8 cellular contexts compared by ENCODE assay signal in genomic region chr10:92688573-92688926, GRCh38. TPM values are rescaled to one million over a fixed set of nuclear protein-coding genes. Genes with fewer than 3 reads are reported as not detected.
A peak's percentile ranks its signal among the peaks of the same experiment; 100 is the strongest.
DNase-seq lines count a peak whose midpoint lies in the region; ATAC-seq and TF ChIP-seq lines count a peak whose summit lies in the region.

No MANE protein-coding gene starts in this region.

- H3K27me3 ChIP-seq in BE2C (no peaks in the 10 kb centered on the region), Loucy (ENCODE audit: insufficient read depth, low read length, poor library complexity, severe bottlenecking) (peaks cover 18% of the 10 kb centered on the region), mammary epithelial cell (ENCODE audit: insufficient read depth, low read length) (peaks cover 7% of the 10 kb centered on the region), aorta (ENCODE audit: control insufficient read depth in 1 of 2, insufficient read depth in 2 of 2, low read length in 1 of 2) (no peaks in the 10 kb centered on the region)

- H3K4me1 Mint-ChIP-seq in nephron, result peaks cover 17% of the 10 kb centered on the region

- H3K4me3 ChIP-seq in BE2C (ENCODE audit: low read depth, low read length), result peak overlapping the region; percentile 67
- peak overlapping the region; percentile 85 for H3K4me3 ChIP-seq in Loucy (ENCODE audit: low read length, poor library complexity, severe bottlenecking)
- H3K4me3 ChIP-seq in mammary epithelial cell (replicated peaks in 1 of 3; ENCODE audit: insufficient read depth in 1 of 3, low read depth in 2 of 3, low read length in 3 of 3), result no peak overlapping the region
- H3K4me3 ChIP-seq in aorta (ENCODE audit: low read length in 2 of 2), result no peak overlapping the region

- H3K9me3 Mint-ChIP-seq in nephron, result peaks cover 27% of the 10 kb centered on the region

- H3K27ac Mint-ChIP-seq in nephron, result no peak overlapping the region

- peak overlapping the region; percentile 76 to 83 (median 79) for H3K4me3 Mint-ChIP-seq in nephron

- dilution Hi-C loops in mammary epithelial cell (cut with HindIII; ENCODE audit: low sequenced_read_pairs), result loop anchor here (5.0 kb wide), 1 partner anchor 81 kb away; no protein-coding TSS in a partner anchor

- H3K36me3 ChIP-seq in BE2C, result no peaks in the 10 kb centered on the region
- peaks cover 19% of the 10 kb centered on the region for H3K36me3 ChIP-seq in Loucy (ENCODE audit: insufficient read depth, low read length)
- no peaks in the 10 kb centered on the region for H3K36me3 ChIP-seq in mammary epithelial cell (ENCODE audit: insufficient read depth, low read length)
- H3K36me3 ChIP-seq in aorta (ENCODE audit: control insufficient read depth in 1 of 2, insufficient read depth in 2 of 2, low read length in 1 of 2), result no peaks in the 10 kb centered on the region

- no peaks in the 10 kb centered on the region for H3K9me2 ChIP-seq in Loucy (replicated peaks; ENCODE audit: low read depth, low read length)

- no peak for TF ChIP-seq CTCF in BE2C (IDR thresholded peaks at IDR 0.05; ENCODE audit: low read depth, low read length)
- TF ChIP-seq CTCF in Loucy (conservative IDR thresholded peaks at IDR 0.05; ENCODE audit: low read length), result no peak
- TF ChIP-seq CTCF in mammary epithelial cell (conservative IDR thresholded peaks at IDR 0.05 in 1 of 2, IDR thresholded peaks at IDR 0.05 in 1 of 2; ENCODE audit: extremely low read depth in 1 of 2, insufficient read depth in 1 of 2, low read depth in 1 of 2, low read length in 2 of 2), result no peak
- no peak for TF ChIP-seq CTCF in nephron (IDR thresholded peaks at IDR 0.05; ENCODE audit: unreplicated experiment in 3 of 3)

- H3K9me3 ChIP-seq in BE2C (no peaks in the 10 kb centered on the region), Loucy (ENCODE audit: insufficient read depth, low read depth, low read length) (no peaks in the 10 kb centered on the region), mammary epithelial cell (replicated peaks; ENCODE audit: insufficient read depth, low read length) (no peaks in the 10 kb centered on the region), aorta (ENCODE audit: control insufficient read depth, low read length) (no peaks in the 10 kb centered on the region)

- H3K79me2 ChIP-seq in Loucy (ENCODE audit: insufficient read depth, low read length) (peaks cover 48% of the 10 kb centered on the region), mammary epithelial cell (ENCODE audit: insufficient read depth, low read length) (no peaks in the 10 kb centered on the region)

- no peaks in the 10 kb centered on the region for H3K36me3 Mint-ChIP-seq in nephron (ENCODE audit: low read depth)

- peaks cover 93% of the 10 kb centered on the region for H3K27me3 Mint-ChIP-seq in nephron (ENCODE audit: low read depth)

- ATAC-seq in aorta (ENCODE audit: low FRiP score) (no peak), GM21447 (IDR thresholded peaks at IDR 0.05; ENCODE audit: unreplicated experiment) (no peak)

- no TSS peak for BruUV-seq in mammary epithelial cell (replicated peaks; lab: Mats Ljungman, UMichigan)

- peaks cover 28% of the 10 kb centered on the region for H4K20me1 ChIP-seq in Loucy (ENCODE audit: insufficient read depth, low read length, poor library complexity, severe bottlenecking)
- H4K20me1 ChIP-seq in mammary epithelial cell (ENCODE audit: insufficient read depth, low read length), result no peaks in the 10 kb centered on the region

- intact Hi-C loops in mammary epithelial cell (cut with micrococcal nuclease) (no loop called here), aorta (cut with DNase I) (no loop called here)

- DNase-seq in BE2C, result no peak
- DNase-seq in mammary epithelial cell, result no peak
- DNase-seq in aorta, result no peak
- DNase-seq in substantia nigra (lab: John Stamatoyannopoulos, UW), result no peak
- DNase-seq in NCI-H446 treated with DMSO at 0.1 percent for 48 hours (lab: John Stamatoyannopoulos, UW), result no peak

- no peaks in the 10 kb centered on the region for H3K4me1 ChIP-seq in BE2C
- peaks cover 25% of the 10 kb centered on the region for H3K4me1 ChIP-seq in Loucy (ENCODE audit: insufficient read depth, low read length, poor library complexity, severe bottlenecking)
- H3K4me1 ChIP-seq in mammary epithelial cell (ENCODE audit: insufficient read depth, low read length), result peaks cover 6% of the 10 kb centered on the region
- H3K4me1 ChIP-seq in aorta (ENCODE audit: control insufficient read depth in 1 of 2, insufficient read depth in 2 of 2, low read length in 2 of 2), result no peaks in the 10 kb centered on the region

- H3K4me2 ChIP-seq in Loucy (ENCODE audit: low read depth, low read length, poor library complexity, severe bottlenecking) (peak overlapping the region; percentile 83), mammary epithelial cell (ENCODE audit: insufficient read depth, low read depth, low read length) (no peak overlapping the region)

- H2AFZ ChIP-seq in Loucy (ENCODE audit: low read length), result peak overlapping the region; percentile 76; the same call in 1 of the 2 replicates
- peak overlapping the region; percentile 93 for H2AFZ ChIP-seq in mammary epithelial cell (ENCODE audit: low read depth, low read length)

- in situ Hi-C loops in mammary epithelial cell (cut with MboI; ENCODE audit: low sequenced_read_pairs in 2 of 2), result no loop called here

- H3F3A ChIP-seq in Loucy (ENCODE audit: low read depth), result peaks cover 12% of the 10 kb centered on the region

- peak overlapping the region; percentile 82 for H3K9ac ChIP-seq in Loucy (ENCODE audit: low read depth, low read length, poor library complexity, severe bottlenecking)
- H3K9ac ChIP-seq in mammary epithelial cell (ENCODE audit: insufficient read depth, low read length), result no peak overlapping the region

- no peak overlapping the region for H3K27ac ChIP-seq in mammary epithelial cell (ENCODE audit: insufficient read depth, low read depth, low read length)
- H3K27ac ChIP-seq in aorta (ENCODE audit: low read depth in 1 of 2, low read length in 2 of 2), result no peak overlapping the region
- no peak overlapping the region for H3K27ac ChIP-seq in substantia nigra (ENCODE audit: low read depth, low read length, poor library complexity, severe bottlenecking)

- CTCF ChIA-PET in mammary epithelial cell (lab: Charles Lee; ENCODE audit: low non-redundant PET), result no interaction called here

- 80% methylated on average over 5 of the region's 5 CpGs for WGBS in mammary epithelial cell (ENCODE audit: low coverage, missing lambda C conversion rate)
- WGBS in aorta, 2 donors, result 57 to 68% methylated on average over 5 of the region's 5 CpGs

RNA-seq across cellular contexts. Expression of gene HHEX, which starts 1.2 kb away (rescaled TPM):
- 8.9 TPM for polyA plus RNA-seq in BE2C (2012; ENCODE audit: insufficient read depth, insufficient read length, low read depth)
- total RNA-seq in mammary epithelial cell (under 1 TPM; 0.28 to 0.33 TPM), aorta (10 to 100 TPM; 11.5 to 22.7 TPM)
- polyA plus RNA-seq in mammary epithelial cell (0.16 TPM), aorta (1 to 10 TPM; 4.5 to 6.3 TPM)
- polyA minus RNA-seq in mammary epithelial cell, result not detected

Comparison
In these comparisons a context has a peak if more than half of its experiments do, and no peak if none do; other contexts are left out.
1. H3K4me3 ChIP-seq: peak in BE2C (single experiment) and Loucy (single experiment); none in mammary epithelial cell (0 of 3) and aorta (0 of 2).
2. RNA of gene HHEX, which starts 1.2 kb away (total RNA-seq): 11.5 to 22.7 TPM in aorta; 0.28 to 0.33 TPM in mammary epithelial cell; every median in the first group is over 4 times any median in the second.